ENCODE assay signal across 2 cellular contexts in the genomic region with DNA sequence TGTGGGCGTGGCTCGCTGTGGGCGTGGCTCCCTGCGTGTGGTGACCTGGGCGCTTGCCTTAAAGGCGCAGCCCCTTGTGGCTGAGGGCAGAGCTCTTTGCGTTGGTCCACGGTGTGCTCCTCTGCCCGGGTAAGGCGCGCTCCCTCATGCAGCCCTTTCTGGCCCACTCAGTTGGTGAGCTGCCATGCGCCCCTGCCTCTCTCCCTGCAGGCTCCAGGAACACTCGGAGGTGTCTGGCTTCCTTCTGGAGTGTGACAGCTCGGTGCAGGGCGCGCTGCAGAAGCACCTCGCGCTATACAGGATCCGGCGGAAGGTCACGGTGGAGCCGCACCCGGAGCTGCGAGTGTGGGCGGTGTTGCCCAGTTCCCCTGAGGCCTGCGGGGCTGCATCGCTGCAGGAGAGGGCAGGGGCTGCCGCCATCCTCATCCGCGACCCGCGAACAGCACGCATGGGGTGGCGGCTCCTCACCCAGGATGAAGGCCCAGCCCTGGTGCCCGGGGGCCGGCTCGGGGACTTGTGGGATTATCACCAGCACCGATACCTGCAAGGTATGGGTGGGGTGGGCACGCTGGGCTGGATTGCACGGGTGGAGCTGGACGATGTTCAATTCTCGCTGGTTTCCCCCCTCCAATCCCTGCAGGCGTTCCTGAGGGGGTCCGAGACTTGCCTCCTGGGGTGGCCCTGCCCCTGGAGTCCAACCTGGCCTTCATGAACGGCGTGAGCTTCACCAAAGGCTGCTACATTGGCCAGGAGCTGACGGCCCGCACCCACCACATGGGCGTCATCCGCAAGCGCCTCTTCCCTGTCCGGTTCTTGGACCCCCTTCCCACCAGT.
TF ChIP-seq lines count a peak whose summit lies in the region.

No MANE protein-coding gene starts in this region.

TF ChIP-seq in GM23338, 12 proteins besides CTCF, POLR2A, EP300 and RAD21:
- no peak for TF ChIP-seq NANOG (IDR thresholded peaks at IDR 0.05; ENCODE audit: borderline replicate concordance)
- TF ChIP-seq CREB1 (CRISPR knock-in tag; IDR thresholded peaks at IDR 0.05; ENCODE audit: low read depth): no peak
- TF ChIP-seq POLR2AphosphoS5 (IDR thresholded peaks at IDR 0.05; ENCODE audit: low read depth): no peak
- no peak for TF ChIP-seq EZH2 (IDR thresholded peaks at IDR 0.05; ENCODE audit: low read depth, unreplicated experiment)
- TF ChIP-seq, protein P1, sequence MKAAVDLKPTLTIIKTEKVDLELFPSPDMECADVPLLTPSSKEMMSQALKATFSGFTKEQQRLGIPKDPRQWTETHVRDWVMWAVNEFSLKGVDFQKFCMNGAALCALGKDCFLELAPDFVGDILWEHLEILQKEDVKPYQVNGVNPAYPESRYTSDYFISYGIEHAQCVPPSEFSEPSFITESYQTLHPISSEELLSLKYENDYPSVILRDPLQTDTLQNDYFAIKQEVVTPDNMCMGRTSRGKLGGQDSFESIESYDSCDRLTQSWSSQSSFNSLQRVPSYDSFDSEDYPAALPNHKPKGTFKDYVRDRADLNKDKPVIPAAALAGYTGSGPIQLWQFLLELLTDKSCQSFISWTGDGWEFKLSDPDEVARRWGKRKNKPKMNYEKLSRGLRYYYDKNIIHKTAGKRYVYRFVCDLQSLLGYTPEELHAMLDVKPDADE (IDR thresholded peaks at IDR 0.05): no peak
- TF ChIP-seq JUNB (IDR thresholded peaks at IDR 0.05; ENCODE audit: unreplicated experiment): no peak
- TF ChIP-seq ZNF331 (CRISPR knock-in tag; IDR thresholded peaks at IDR 0.05; ENCODE audit: low read depth): no peak
- no peak for TF ChIP-seq ZNF114 (CRISPR knock-in tag; IDR thresholded peaks at IDR 0.05)
- TF ChIP-seq, protein P2, sequence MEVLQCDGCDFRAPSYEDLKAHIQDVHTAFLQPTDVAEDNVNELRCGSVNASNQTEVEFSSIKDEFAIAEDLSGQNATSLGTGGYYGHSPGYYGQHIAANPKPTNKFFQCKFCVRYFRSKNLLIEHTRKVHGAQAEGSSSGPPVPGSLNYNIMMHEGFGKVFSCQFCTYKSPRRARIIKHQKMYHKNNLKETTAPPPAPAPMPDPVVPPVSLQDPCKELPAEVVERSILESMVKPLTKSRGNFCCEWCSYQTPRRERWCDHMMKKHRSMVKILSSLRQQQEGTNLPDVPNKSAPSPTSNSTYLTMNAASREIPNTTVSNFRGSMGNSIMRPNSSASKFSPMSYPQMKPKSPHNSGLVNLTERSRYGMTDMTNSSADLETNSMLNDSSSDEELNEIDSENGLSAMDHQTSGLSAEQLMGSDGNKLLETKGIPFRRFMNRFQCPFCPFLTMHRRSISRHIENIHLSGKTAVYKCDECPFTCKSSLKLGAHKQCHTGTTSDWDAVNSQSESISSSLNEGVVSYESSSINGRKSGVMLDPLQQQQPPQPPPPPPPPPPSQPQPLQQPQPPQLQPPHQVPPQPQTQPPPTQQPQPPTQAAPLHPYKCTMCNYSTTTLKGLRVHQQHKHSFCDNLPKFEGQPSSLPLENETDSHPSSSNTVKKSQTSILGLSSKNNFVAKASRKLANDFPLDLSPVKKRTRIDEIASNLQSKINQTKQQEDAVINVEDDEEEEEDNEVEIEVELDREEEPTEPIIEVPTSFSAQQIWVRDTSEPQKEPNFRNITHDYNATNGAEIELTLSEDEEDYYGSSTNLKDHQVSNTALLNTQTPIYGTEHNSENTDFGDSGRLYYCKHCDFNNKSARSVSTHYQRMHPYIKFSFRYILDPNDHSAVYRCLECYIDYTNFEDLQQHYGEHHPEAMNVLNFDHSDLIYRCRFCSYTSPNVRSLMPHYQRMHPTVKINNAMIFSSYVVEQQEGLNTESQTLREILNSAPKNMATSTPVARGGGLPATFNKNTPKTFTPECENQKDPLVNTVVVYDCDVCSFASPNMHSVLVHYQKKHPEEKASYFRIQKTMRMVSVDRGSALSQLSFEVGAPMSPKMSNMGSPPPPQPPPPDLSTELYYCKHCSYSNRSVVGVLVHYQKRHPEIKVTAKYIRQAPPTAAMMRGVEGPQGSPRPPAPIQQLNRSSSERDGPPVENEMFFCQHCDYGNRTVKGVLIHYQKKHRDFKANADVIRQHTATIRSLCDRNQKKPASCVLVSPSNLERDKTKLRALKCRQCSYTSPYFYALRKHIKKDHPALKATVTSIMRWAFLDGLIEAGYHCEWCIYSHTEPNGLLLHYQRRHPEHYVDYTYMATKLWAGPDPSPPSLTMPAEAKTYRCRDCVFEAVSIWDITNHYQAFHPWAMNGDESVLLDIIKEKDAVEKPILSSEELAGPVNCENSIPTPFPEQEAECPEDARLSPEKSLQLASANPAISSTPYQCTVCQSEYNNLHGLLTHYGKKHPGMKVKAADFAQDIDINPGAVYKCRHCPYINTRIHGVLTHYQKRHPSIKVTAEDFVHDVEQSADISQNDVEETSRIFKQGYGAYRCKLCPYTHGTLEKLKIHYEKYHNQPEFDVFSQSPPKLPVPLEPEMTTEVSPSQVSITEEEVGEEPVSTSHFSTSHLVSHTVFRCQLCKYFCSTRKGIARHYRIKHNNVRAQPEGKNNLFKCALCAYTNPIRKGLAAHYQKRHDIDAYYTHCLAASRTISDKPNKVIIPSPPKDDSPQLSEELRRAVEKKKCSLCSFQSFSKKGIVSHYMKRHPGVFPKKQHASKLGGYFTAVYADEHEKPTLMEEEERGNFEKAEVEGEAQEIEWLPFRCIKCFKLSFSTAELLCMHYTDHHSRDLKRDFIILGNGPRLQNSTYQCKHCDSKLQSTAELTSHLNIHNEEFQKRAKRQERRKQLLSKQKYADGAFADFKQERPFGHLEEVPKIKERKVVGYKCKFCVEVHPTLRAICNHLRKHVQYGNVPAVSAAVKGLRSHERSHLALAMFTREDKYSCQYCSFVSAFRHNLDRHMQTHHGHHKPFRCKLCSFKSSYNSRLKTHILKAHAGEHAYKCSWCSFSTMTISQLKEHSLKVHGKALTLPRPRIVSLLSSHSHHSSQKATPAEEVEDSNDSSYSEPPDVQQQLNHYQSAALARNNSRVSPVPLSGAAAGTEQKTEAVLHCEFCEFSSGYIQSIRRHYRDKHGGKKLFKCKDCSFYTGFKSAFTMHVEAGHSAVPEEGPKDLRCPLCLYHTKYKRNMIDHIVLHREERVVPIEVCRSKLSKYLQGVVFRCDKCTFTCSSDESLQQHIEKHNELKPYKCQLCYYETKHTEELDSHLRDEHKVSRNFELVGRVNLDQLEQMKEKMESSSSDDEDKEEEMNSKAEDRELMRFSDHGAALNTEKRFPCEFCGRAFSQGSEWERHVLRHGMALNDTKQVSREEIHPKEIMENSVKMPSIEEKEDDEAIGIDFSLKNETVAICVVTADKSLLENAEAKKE (CRISPR knock-in tag; IDR thresholded peaks at IDR 0.05): no peak
- TF ChIP-seq STAT1 (IDR thresholded peaks at IDR 0.05; ENCODE audit: unreplicated experiment): no peak

TF ChIP-seq in HepG2, 621 proteins besides CTCF, POLR2A, EP300 and RAD21 (continues in another document):
- TF ChIP-seq ATF7-NPFF (CRISPR knock-in tag; IDR thresholded peaks at IDR 0.05; ENCODE audit: low read depth): no peak
- TF ChIP-seq SP4 (CRISPR knock-in tag; IDR thresholded peaks at IDR 0.05): peak; percentile 93; the same call in 1 of the 2 replicates
- no peak for TF ChIP-seq ZNF879 (CRISPR knock-in tag; IDR thresholded peaks at IDR 0.05)
- TF ChIP-seq, protein P3, sequence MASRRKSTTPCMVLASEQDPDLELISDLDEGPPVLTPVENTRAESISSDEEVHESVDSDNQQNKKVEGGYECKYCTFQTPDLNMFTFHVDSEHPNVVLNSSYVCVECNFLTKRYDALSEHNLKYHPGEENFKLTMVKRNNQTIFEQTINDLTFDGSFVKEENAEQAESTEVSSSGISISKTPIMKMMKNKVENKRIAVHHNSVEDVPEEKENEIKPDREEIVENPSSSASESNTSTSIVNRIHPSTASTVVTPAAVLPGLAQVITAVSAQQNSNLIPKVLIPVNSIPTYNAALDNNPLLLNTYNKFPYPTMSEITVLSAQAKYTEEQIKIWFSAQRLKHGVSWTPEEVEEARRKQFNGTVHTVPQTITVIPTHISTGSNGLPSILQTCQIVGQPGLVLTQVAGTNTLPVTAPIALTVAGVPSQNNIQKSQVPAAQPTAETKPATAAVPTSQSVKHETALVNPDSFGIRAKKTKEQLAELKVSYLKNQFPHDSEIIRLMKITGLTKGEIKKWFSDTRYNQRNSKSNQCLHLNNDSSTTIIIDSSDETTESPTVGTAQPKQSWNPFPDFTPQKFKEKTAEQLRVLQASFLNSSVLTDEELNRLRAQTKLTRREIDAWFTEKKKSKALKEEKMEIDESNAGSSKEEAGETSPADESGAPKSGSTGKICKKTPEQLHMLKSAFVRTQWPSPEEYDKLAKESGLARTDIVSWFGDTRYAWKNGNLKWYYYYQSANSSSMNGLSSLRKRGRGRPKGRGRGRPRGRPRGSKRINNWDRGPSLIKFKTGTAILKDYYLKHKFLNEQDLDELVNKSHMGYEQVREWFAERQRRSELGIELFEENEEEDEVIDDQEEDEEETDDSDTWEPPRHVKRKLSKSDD (CRISPR knock-in tag; IDR thresholded peaks at IDR 0.05; ENCODE audit: low read depth): no peak
- TF ChIP-seq, protein P4, sequence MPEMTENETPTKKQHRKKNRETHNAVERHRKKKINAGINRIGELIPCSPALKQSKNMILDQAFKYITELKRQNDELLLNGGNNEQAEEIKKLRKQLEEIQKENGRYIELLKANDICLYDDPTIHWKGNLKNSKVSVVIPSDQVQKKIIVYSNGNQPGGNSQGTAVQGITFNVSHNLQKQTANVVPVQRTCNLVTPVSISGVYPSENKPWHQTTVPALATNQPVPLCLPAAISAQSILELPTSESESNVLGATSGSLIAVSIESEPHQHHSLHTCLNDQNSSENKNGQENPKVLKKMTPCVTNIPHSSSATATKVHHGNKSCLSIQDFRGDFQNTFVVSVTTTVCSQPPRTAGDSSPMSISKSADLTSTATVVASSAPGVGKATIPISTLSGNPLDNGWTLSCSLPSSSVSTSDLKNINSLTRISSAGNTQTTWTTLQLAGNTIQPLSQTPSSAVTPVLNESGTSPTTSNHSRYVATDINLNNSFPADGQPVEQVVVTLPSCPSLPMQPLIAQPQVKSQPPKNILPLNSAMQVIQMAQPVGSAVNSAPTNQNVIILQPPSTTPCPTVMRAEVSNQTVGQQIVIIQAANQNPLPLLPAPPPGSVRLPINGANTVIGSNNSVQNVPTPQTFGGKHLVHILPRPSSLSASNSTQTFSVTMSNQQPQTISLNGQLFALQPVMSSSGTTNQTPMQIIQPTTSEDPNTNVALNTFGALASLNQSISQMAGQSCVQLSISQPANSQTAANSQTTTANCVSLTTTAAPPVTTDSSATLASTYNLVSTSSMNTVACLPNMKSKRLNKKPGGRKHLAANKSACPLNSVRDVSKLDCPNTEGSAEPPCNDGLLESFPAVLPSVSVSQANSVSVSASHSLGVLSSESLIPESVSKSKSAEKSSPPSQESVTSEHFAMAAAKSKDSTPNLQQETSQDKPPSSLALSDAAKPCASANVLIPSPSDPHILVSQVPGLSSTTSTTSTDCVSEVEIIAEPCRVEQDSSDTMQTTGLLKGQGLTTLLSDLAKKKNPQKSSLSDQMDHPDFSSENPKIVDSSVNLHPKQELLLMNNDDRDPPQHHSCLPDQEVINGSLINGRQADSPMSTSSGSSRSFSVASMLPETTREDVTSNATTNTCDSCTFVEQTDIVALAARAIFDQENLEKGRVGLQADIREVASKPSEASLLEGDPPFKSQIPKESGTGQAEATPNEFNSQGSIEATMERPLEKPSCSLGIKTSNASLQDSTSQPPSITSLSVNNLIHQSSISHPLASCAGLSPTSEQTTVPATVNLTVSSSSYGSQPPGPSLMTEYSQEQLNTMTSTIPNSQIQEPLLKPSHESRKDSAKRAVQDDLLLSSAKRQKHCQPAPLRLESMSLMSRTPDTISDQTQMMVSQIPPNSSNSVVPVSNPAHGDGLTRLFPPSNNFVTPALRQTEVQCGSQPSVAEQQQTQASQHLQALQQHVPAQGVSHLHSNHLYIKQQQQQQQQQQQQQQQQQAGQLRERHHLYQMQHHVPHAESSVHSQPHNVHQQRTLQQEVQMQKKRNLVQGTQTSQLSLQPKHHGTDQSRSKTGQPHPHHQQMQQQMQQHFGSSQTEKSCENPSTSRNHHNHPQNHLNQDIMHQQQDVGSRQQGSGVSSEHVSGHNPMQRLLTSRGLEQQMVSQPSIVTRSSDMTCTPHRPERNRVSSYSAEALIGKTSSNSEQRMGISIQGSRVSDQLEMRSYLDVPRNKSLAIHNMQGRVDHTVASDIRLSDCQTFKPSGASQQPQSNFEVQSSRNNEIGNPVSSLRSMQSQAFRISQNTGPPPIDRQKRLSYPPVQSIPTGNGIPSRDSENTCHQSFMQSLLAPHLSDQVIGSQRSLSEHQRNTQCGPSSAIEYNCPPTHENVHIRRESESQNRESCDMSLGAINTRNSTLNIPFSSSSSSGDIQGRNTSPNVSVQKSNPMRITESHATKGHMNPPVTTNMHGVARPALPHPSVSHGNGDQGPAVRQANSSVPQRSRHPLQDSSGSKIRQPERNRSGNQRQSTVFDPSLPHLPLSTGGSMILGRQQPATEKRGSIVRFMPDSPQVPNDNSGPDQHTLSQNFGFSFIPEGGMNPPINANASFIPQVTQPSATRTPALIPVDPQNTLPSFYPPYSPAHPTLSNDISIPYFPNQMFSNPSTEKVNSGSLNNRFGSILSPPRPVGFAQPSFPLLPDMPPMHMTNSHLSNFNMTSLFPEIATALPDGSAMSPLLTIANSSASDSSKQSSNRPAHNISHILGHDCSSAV (CRISPR knock-in tag; IDR thresholded peaks at IDR 0.05; ENCODE audit: borderline replicate concordance): no peak
- no peak for TF ChIP-seq SNAI1 (CRISPR knock-in tag; IDR thresholded peaks at IDR 0.05; ENCODE audit: borderline replicate concordance)
- peak; percentile 1; the same call in 1 of the 2 replicates for TF ChIP-seq GABPB1 (CRISPR knock-in tag; IDR thresholded peaks at IDR 0.05)
- TF ChIP-seq ZNF292 (CRISPR knock-in tag; IDR thresholded peaks at IDR 0.05; ENCODE audit: borderline replicate concordance, low read depth): no peak
- no peak for TF ChIP-seq RXRB (CRISPR knock-in tag; IDR thresholded peaks at IDR 0.05; ENCODE audit: borderline replicate concordance)
- 0 out of 2 replicates have a peak, but pooled peaks have one; percentile 0 for TF ChIP-seq HOXA3 (CRISPR knock-in tag; IDR thresholded peaks at IDR 0.05)
- TF ChIP-seq ZNF232 (CRISPR knock-in tag; IDR thresholded peaks at IDR 0.05; ENCODE audit: borderline replicate concordance): no peak
- TF ChIP-seq, protein P5, sequence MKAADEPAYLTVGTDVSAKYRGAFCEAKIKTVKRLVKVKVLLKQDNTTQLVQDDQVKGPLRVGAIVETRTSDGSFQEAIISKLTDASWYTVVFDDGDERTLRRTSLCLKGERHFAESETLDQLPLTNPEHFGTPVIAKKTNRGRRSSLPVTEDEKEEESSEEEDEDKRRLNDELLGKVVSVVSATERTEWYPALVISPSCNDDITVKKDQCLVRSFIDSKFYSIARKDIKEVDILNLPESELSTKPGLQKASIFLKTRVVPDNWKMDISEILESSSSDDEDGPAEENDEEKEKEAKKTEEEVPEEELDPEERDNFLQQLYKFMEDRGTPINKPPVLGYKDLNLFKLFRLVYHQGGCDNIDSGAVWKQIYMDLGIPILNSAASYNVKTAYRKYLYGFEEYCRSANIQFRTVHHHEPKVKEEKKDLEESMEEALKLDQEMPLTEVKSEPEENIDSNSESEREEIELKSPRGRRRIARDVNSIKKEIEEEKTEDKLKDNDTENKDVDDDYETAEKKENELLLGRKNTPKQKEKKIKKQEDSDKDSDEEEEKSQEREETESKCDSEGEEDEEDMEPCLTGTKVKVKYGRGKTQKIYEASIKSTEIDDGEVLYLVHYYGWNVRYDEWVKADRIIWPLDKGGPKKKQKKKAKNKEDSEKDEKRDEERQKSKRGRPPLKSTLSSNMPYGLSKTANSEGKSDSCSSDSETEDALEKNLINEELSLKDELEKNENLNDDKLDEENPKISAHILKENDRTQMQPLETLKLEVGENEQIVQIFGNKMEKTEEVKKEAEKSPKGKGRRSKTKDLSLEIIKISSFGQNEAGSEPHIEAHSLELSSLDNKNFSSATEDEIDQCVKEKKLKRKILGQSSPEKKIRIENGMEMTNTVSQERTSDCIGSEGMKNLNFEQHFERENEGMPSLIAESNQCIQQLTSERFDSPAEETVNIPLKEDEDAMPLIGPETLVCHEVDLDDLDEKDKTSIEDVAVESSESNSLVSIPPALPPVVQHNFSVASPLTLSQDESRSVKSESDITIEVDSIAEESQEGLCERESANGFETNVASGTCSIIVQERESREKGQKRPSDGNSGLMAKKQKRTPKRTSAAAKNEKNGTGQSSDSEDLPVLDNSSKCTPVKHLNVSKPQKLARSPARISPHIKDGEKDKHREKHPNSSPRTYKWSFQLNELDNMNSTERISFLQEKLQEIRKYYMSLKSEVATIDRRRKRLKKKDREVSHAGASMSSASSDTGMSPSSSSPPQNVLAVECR (CRISPR knock-in tag; IDR thresholded peaks at IDR 0.05; ENCODE audit: borderline replicate concordance): 0 out of 2 replicates have a peak, but pooled peaks have one; percentile 23
